30 cellular contexts compared by ENCODE assay signal in the genomic region with DNA sequence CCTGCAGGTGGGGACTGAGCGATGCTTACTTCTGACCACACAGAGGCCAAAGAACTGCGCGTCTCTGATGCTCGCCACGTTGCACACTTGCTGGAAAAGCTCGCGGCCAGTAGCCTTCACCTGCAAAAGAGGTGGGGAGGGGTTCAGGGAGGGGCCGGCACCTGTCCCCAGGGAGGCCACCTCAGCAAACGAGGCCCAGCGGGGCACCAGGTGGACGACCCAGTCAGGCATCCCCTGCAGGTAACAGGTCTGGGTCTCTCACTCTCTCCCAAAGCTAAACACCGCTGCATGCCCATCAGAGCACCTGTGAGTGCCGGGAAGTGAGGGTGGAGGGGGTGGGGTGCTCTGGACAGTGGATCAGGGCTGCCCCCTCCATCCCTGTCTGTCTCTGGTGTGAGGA. TPM values are rescaled to one million over a fixed set of nuclear protein-coding genes. Genes with fewer than 3 reads are reported as not detected.
DNase-seq lines count a peak whose midpoint lies in the region; ATAC-seq, FAIRE-seq and TF ChIP-seq lines count a peak whose summit lies in the region.
"Had no signal": no experiment of that assay in that cellular context is flagged by ENCODE, and none has a peak within 500 bp of the region (broad histone marks: within the 10 kb centered on the region; RNA-seq: fewer than 3 reads in every experiment).

No MANE protein-coding gene starts in this region.

- peak overlapping the region; percentile 90 for H3K18ac ChIP-seq in neuronal stem cell (ENCODE audit: low read length)

- peaks cover 5% of the 10 kb centered on the region for H3K79me1 ChIP-seq in neuronal stem cell (ENCODE audit: low read depth, low read length)

- POLR2A ChIA-PET in K562 (lab: Yijun Ruan, JAX), result no interaction called here

- H2BK15ac ChIP-seq in neuronal stem cell (ENCODE audit: low read length), result peak overlapping the region; percentile 49

- no peak for TF ChIP-seq EP300 in K562 (IDR thresholded peaks at IDR 0.05; ENCODE audit: low read length)

- BruUV-seq in K562 (replicated peaks; lab: Mats Ljungman, UMichigan), result no TSS peak

- H3K79me2 ChIP-seq in K562 (ENCODE audit: control insufficient read depth, insufficient read depth, low read length), result no peaks in the 10 kb centered on the region

- no peak for TF ChIP-seq RAD21 in K562 (CRISPR knock-in tag; conservative IDR thresholded peaks at IDR 0.05 in 1 of 2, IDR thresholded peaks at IDR 0.05 in 1 of 2)

- TF ChIP-seq POLR2A in K562 (conservative IDR thresholded peaks at IDR 0.05) (no peak), esophagus squamous epithelium (IDR thresholded peaks at IDR 0.05) (no peak), vagina (IDR thresholded peaks at IDR 0.05) (no peak)

- H3K9me1 ChIP-seq in K562 (ENCODE audit: control insufficient read depth, insufficient read depth, low read length), result no peaks in the 10 kb centered on the region

- H4K20me1 ChIP-seq in K562 (replicated peaks; ENCODE audit: control insufficient read depth, insufficient read depth, low read length), result 0 out of 2 replicates have a peak, but pooled peaks cover 4% of the 10 kb centered on the region
- H4K20me1 ChIP-seq: BLaER1 had no signal

- H3K4me1 ChIP-seq in K562 (replicated peaks in 1 of 2; ENCODE audit: control insufficient read depth in 2 of 2, insufficient read depth in 2 of 2, low read length in 2 of 2) (peaks cover 0 to 16% of the 10 kb centered on the region in 2 experiments; a peak in 2 of 5 replicates), neuronal stem cell (ENCODE audit: control insufficient read depth in 2 of 2, insufficient read depth in 1 of 2, low read depth in 1 of 2, low read length in 2 of 2) (peaks cover 0 to 12% of the 10 kb centered on the region in 2 donors), esophagus squamous epithelium (no peaks in the 10 kb centered on the region), vagina (peaks cover 5% of the 10 kb centered on the region)
- H3K4me1 ChIP-seq: BE2C had no signal

- no peak for ATAC-seq in K562
- ATAC-seq: GM12878 had no signal

- H3K9ac ChIP-seq in K562 (ENCODE audit: insufficient read depth in 1 of 2, low read depth in 2 of 2, low read length in 2 of 2) (no peak overlapping the region), neuronal stem cell (ENCODE audit: low read depth, low read length, poor library complexity) (peak overlapping the region; percentile 80)
- H3K9ac ChIP-seq: BLaER1 had no signal

- in situ Hi-C loops in K562 (cut with MboI), result no loop called here

- H3K27me3 ChIP-seq in K562 (ENCODE audit: control insufficient read depth in 2 of 2, insufficient read depth in 2 of 2, low read length in 2 of 2), result peaks cover 22 to 69% of the 10 kb centered on the region in 2 experiments
- H3K27me3 ChIP-seq in neuronal stem cell (ENCODE audit: control insufficient read depth in 3 of 3, insufficient read depth in 3 of 3, low read depth in 1 of 3, low read length in 3 of 3), result no peaks in the 10 kb centered on the region
- peaks cover 0 to 35% (median 0%) of the 10 kb centered on the region in 4 donors for H3K27me3 ChIP-seq in esophagus squamous epithelium
- H3K27me3 ChIP-seq in vagina, result no peaks in the 10 kb centered on the region
- H3K27me3 ChIP-seq: BE2C, BLaER1 had no signal

- H3K9me3 ChIP-seq in K562 (replicated peaks; ENCODE audit: control insufficient read depth, insufficient read depth, low read depth, low read length) (no peaks in the 10 kb centered on the region; the same call in 1 of the 2 replicates), neuronal stem cell (replicated peaks in 1 of 2; ENCODE audit: control insufficient read depth in 2 of 2, insufficient read depth in 1 of 2, low read depth in 1 of 2, low read length in 2 of 2) (peaks cover 0 to 6% of the 10 kb centered on the region in 2 donors), esophagus squamous epithelium (no peaks in the 10 kb centered on the region), vagina (no peaks in the 10 kb centered on the region)
- H3K9me3 ChIP-seq: BE2C had no signal

- H3K4ac ChIP-seq in neuronal stem cell (ENCODE audit: low read length), result peak overlapping the region; percentile 98

- H3K4me2 ChIP-seq in K562 (ENCODE audit: insufficient read depth, low read length) (0 out of 2 replicates have a peak overlapping the region, but pooled peaks have one; percentile 8), neuronal stem cell (ENCODE audit: insufficient read depth, low read length, poor library complexity, severe bottlenecking) (no peak overlapping the region)

- WGBS in K562 (ENCODE audit: insufficient coverage, low coverage, missing lambda C conversion rate), result 22% methylated on average over 12 of the region's 13 CpGs
- WGBS in neuronal stem cell (ENCODE audit: extremely low coverage in 2 of 2, insufficient read length in 2 of 2, insufficient replicate concordance in 1 of 2), 2 donors, result no CpG with 5 or more reads among the region's 13 CpGs
- WGBS in esophagus squamous epithelium, 2 donors, result no CpG with 5 or more reads among the region's 13 CpGs

- H3K23ac ChIP-seq in neuronal stem cell (ENCODE audit: low read depth, low read length, poor library complexity), result peak overlapping the region; percentile 95

- H3K36me3 ChIP-seq in K562 (ENCODE audit: control insufficient read depth, insufficient read depth, low read length) (no peaks in the 10 kb centered on the region), neuronal stem cell (replicated peaks in 1 of 2; ENCODE audit: control insufficient read depth in 2 of 2, insufficient read depth in 2 of 2, low read length in 2 of 2) (peaks cover 0 to 6% of the 10 kb centered on the region in 2 donors), esophagus squamous epithelium (no peaks in the 10 kb centered on the region), vagina (no peaks in the 10 kb centered on the region)
- H3K36me3 ChIP-seq: BE2C, BLaER1 had no signal

- H2BK12ac ChIP-seq in neuronal stem cell (ENCODE audit: low read length), result no peak overlapping the region

- CTCF ChIA-PET in K562 (lab: Yijun Ruan, JAX; ENCODE audit: low intra/inter-chr PET ratio), result no interaction called here

- H3K14ac ChIP-seq in neuronal stem cell (ENCODE audit: low read length), result peak overlapping the region; percentile 38

- peak overlapping the region; percentile 30 for H4K91ac ChIP-seq in neuronal stem cell (ENCODE audit: low read depth, low read length, poor library complexity)

- H2BK120ac ChIP-seq in neuronal stem cell (ENCODE audit: low read depth, low read length), result no peak overlapping the region

- peak overlapping the region; percentile 63 for H2AK5ac ChIP-seq in neuronal stem cell (ENCODE audit: low read depth, low read length)

- no peak for FAIRE-seq in K562 (lab: Jason Lieb, UNC)
- FAIRE-seq: A204.1, GM12878, GM12892, GM18507 had no signal

- intact Hi-C loops in K562 (cut with micrococcal nuclease), result no loop called here
- intact Hi-C loops in esophagus squamous epithelium (cut with DNase I), result no loop called here
- intact Hi-C loops in vagina (cut with DNase I), result no loop called here

- TF ChIP-seq CTCF in K562 (IDR thresholded peaks at IDR 0.05 in 2 of 3, conservative IDR thresholded peaks at IDR 0.05 in 1 of 3; ENCODE audit: insufficient read depth in 2 of 3, low read depth in 1 of 3, low read length in 3 of 3) (no peak), esophagus squamous epithelium (IDR thresholded peaks at IDR 0.05) (no peak), vagina (IDR thresholded peaks at IDR 0.05) (no peak)

- DNase-seq in K562 (ENCODE audit: extremely low read depth in 1 of 4, low spot score in 3 of 4) (no peak), neuronal stem cell (ENCODE audit: low spot score) (no peak), esophagus squamous epithelium (lab: John Stamatoyannopoulos, UW) (no peak), HuH-7 (ENCODE audit: low spot score) (no peak), vagina (ENCODE audit: extremely low spot score in 2 of 2) (no peak)
- DNase-seq: 8988T; ACHN; BE2C; C1 segment of cervical spinal cord; CD4-positive, alpha-beta memory T cell; CD4-positive, CD25-positive, alpha-beta regulatory T cell; CD8-positive, alpha-beta memory T cell; COR-L47; DMS 273 treated with DMSO at 0.1 percent for 48 hours; DMS153; DMS53; DMS79; DND-41; EL; GDM1 had no signal

- H3K27ac ChIP-seq in K562 (ENCODE audit: extremely low read depth, low read depth, low read length) (no peak overlapping the region), neuronal stem cell (replicated peaks; ENCODE audit: low read length) (no peak overlapping the region), esophagus squamous epithelium (no peak overlapping the region), vagina (no peak overlapping the region)

- H4K8ac ChIP-seq in neuronal stem cell (ENCODE audit: low read depth, low read length), result peak overlapping the region; percentile 43

- no peak overlapping the region for H2BK5ac ChIP-seq in neuronal stem cell (ENCODE audit: low read length)

- H3K4me3 ChIP-seq in K562 (no peak overlapping the region), neuronal stem cell (ENCODE audit: low read length in 2 of 2) (no peak overlapping the region), esophagus squamous epithelium (no peak overlapping the region), vagina (no peak overlapping the region)
- H3K4me3 ChIP-seq: GM12878 had no signal

- H2AFZ ChIP-seq in K562 (ENCODE audit: low read depth, low read length) (peak overlapping the region; percentile 72; the same call in 1 of the 2 replicates), neuronal stem cell (ENCODE audit: low read length) (no peak overlapping the region)

TF ChIP-seq in K562, 482 proteins besides CTCF, POLR2A, EP300 and RAD21 (continues in another document):
- TF ChIP-seq NFE2 (IDR thresholded peaks at IDR 0.05; ENCODE audit: low read depth), result no peak

RNA-seq across cellular contexts. Expression of gene FRMD1, which starts 3.8 kb away (rescaled TPM):
- total RNA-seq in K562 (2011; cell fraction: chromatin; rRNA removed; ENCODE audit: low replicate concordance), result not detected in 2 replicates
- not detected in 2 replicates for total RNA-seq in K562 (2011; cell fraction: nucleolus; rRNA removed)
- not detected in 2 replicates for total RNA-seq in K562 (2011; cell fraction: nucleoplasm; rRNA removed)
- 0.16 TPM in 1 of 2 replicates, not detected in the other for total RNA-seq in K562 (2014; rRNA removed)
- total RNA-seq in K562 (2014; rRNA removed; fragmentation: Illumina TruSeq; extraction: Trizol), result not detected in 2 replicates
- 0.04 TPM in 1 of 2 replicates, not detected in the other for total RNA-seq in K562 (2015; rRNA removed; fragmentation: Illumina TruSeq; extraction: Trizol)
- total RNA-seq in K562 (2021), result not detected in 2 replicates
- 0.01 TPM in 1 of 2 replicates, not detected in the other for polyA plus RNA-seq in K562 (2011; rRNA removed)
- polyA plus RNA-seq in K562 (2011; cell fraction: cytosol; rRNA removed), result 0.01 TPM in 2 replicates
- polyA plus RNA-seq in K562 (2011; cell fraction: nucleus; rRNA removed), result 0.04 TPM in 1 of 2 replicates, not detected in the other
- 0.04 and 0.18 TPM in 2 replicates for polyA plus RNA-seq in K562 (2012)
- not detected in 2 replicates for polyA plus RNA-seq in K562 (2014; fragmentation: Illumina TruSeq; extraction: Trizol)
- under 1 TPM in 1 of 2 experiments, not detected in 1; 0.01 TPM for polyA plus RNA-seq in K562 (2014; fragmentation: Nextera tagmentation; extraction: Ambion mirVana)
- not detected in 2 replicates for polyA plus RNA-seq in K562 (2014; rRNA removed)
- not detected in 2 replicates for polyA minus RNA-seq in K562 (2011; rRNA and poly(A)+ RNA removed)
- not detected in 2 replicates for polyA minus RNA-seq in K562 (2011; cell fraction: cytosol; rRNA and poly(A)+ RNA removed)
- polyA minus RNA-seq in K562 (2011; cell fraction: nucleus; rRNA and poly(A)+ RNA removed), result not detected in 2 replicates
- 0.20 TPM for polyA plus RNA-seq in neuronal stem cell (2013, experiment 1 of 2)
- 0.18 TPM for polyA plus RNA-seq in neuronal stem cell (2013, experiment 2 of 2)
- under 1 TPM in 2 of 4 donors, not detected in 2; 0.13 to 0.19 TPM for total RNA-seq in esophagus squamous epithelium
- not detected for total RNA-seq in vagina
- total RNA-seq: A673; CD4-positive, alpha-beta memory T cell; CD4-positive, CD25-positive, alpha-beta regulatory T cell; CD8-positive, alpha-beta memory T cell; Daoy; G401; GM12878 had no signal
- polyA plus RNA-seq: AG04450; CD14-positive monocyte; CD4-positive, alpha-beta memory T cell; CD4-positive, CD25-positive, alpha-beta regulatory T cell; CD8-positive, alpha-beta memory T cell; GM12878 had no signal
